ENCODE assay signal across 19 cellular contexts in the genomic region with DNA sequence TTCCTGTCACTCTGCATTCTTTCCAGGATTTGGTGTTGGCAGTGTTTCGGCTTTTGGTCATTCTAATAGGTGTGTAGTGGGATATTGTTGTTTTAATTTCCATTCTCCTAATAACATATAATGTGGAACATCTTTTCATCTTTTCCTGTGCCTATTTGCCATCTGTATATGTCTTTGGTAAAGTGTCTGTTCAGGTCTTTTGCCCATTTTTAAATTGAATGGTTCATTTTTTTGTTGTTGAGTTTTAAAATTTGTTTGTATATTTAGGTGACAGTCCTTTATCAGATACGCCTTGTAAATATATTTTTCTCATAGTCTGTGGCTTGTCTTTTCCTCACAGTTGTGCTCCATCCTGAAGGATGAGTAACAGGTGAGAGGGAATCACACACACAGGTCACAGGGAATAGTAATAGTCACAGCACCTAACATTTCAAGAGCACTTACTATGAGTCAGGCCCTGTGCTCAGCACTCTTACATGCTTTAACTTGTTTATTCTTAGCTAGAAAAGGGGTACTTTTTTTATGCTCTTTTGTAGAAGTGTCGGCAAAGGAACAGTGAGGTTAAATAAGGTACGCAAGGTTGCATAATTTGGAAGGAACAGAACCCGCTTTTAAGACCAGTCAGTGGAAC.
"Had no signal": no experiment of that assay in that cellular context is flagged by ENCODE, and none has a peak within 500 bp of the region (broad histone marks: within the 10 kb centered on the region; RNA-seq: fewer than 3 reads in every experiment).

No MANE protein-coding gene starts in this region.

- H3K27me3 ChIP-seq: sigmoid colon, testis had no signal

- DNase-seq: activated gamma-delta T cell treated with Interleukin-2 at 50 U/mL for 16 hours; activated T-cell treated with anti-CD3 and anti-CD28 coated beads, Interleukin-2, amount 50 U/mL, for 1 hour; anterior cingulate cortex; central memory CD4-positive, alpha-beta T cell; effector memory CD4-positive, alpha-beta T cell; kidney; natural killer cell; retina; sigmoid colon; stimulated activated CD4-positive, alpha-beta T cell treated with anti-CD3 and anti-CD28 coated beads, Interleukin-15, amount 100 ng/mL, for 24 hours; stimulated activated naive B cell treated with anti-CD40 and anti-IgM and Interleukin-4, amounts not matched to agents 10 μg/mL and 1 μg/mL and 100 μg/mL, for 72 hours; T-helper 1 cell; testis had no signal

- H3K27ac ChIP-seq: sigmoid colon, testis had no signal

- H3K36me3 ChIP-seq: sigmoid colon had no signal

- H3K9me3 ChIP-seq: testis had no signal

- H3K27me3 Mint-ChIP-seq: activated naive CD4-positive, alpha-beta T cell treated with anti-CD3 and anti-CD28 coated beads, Interleukin-2, amount 50 U/mL, for 24 hours; stimulated activated naive B cell treated with anti-CD40 and anti-IgM and Interleukin-4, amounts not matched to agents 10 μg/mL and 1 μg/mL and 100 μg/mL, for 72 hours; type B pancreatic cell had no signal

- ATAC-seq: left lobe of liver; natural killer cell; stimulated activated naive B cell treated with anti-CD40 and anti-IgM and Interleukin-4, amounts not matched to agents 10 μg/mL and 1 μg/mL and 100 μg/mL, for 72 hours had no signal

- H3K4me1 ChIP-seq: testis had no signal

- H3K27ac Mint-ChIP-seq: activated naive CD4-positive, alpha-beta T cell treated with anti-CD3 and anti-CD28 coated beads, Interleukin-2, amount 50 U/mL, for 24 hours; brain; mesothelial cell of epicardium; natural killer cell; stimulated activated naive B cell treated with anti-CD40 and anti-IgM and Interleukin-4, amounts not matched to agents 10 μg/mL and 1 μg/mL and 100 μg/mL, for 72 hours; type B pancreatic cell had no signal

- H3K4me3 ChIP-seq: sigmoid colon, smooth muscle cell, testis had no signal

- H3K4me3 Mint-ChIP-seq: activated naive CD4-positive, alpha-beta T cell treated with anti-CD3 and anti-CD28 coated beads, Interleukin-2, amount 50 U/mL, for 24 hours; brain; mesothelial cell of epicardium; natural killer cell; stimulated activated naive B cell treated with anti-CD40 and anti-IgM and Interleukin-4, amounts not matched to agents 10 μg/mL and 1 μg/mL and 100 μg/mL, for 72 hours; type B pancreatic cell had no signal
